Comparison of ENCODE assay signal across 25 cellular contexts in the genomic region with DNA sequence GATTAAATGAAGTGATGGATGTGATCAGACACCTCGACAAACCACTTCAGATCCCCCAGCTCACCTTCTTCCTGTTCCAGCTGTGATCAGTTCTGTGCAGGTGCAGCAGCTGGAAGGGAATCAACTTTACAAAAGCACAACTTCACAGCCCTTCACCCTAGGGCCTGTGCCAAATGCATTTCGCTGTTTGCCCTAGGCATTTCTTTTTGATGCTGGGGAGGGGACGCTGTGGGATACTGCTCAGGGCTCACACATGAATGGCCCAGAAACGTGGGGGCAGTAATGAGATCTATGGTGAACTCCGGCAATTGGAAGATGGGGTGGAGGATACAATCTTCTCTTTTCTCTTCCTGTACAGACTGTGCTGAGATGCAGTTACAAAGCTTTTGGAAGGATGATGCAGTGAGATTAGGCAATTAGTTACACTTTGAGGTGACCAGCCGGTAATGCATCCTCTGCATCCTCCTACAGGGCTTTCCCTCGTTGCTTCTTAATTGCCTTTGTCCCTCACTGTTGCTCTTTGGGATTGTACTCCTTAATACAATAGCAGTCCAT.
"Had no signal": no experiment of that assay in that cellular context is flagged by ENCODE, and none has a peak within 500 bp of the region (broad histone marks: within the 10 kb centered on the region; RNA-seq: fewer than 3 reads in every experiment).

No MANE protein-coding gene starts in this region.

- H3K27ac Mint-ChIP-seq: activated CD8-positive, alpha-beta T cell treated with anti-CD3 and anti-CD28 coated beads, Interleukin-2, amount 10 ng/mL, durations not matched to agents 7 days and 5 days; activated naive CD4-positive, alpha-beta T cell treated with anti-CD3 and anti-CD28 coated beads, Interleukin-2, amount 50 U/mL, for 24 hours; dendritic cell treated with granulocyte-macrophage colony-stimulating factor and Interleukin-4, amounts not matched to agents 40 ng/mL and 50 ng/mL, for 4 days; memory B cell; T-cell; T-helper 2 cell treated with Interferon-gamma antibody and Interleukin-4, amounts not matched to agents 5 μg/mL and 100 μg/mL, for 36 hours had no signal

- H3K4me3 ChIP-seq: adrenal gland, ascending aorta, mucosa of descending colon, sigmoid colon, transverse colon, uterus had no signal

- H3K27ac ChIP-seq: adrenal gland, ascending aorta, brain microvascular endothelial cell, foreskin keratinocyte, sigmoid colon, transverse colon, uterus, WERI-Rb-1 had no signal

- H3K4me1 Mint-ChIP-seq: activated naive CD4-positive, alpha-beta T cell treated with anti-CD3 and anti-CD28 coated beads, Interleukin-2, amount 50 U/mL, for 24 hours; memory B cell; neural crest cell; T-cell had no signal

- ATAC-seq: activated CD8-positive, alpha-beta T cell treated with anti-CD3 and anti-CD28 coated beads, Interleukin-2, amount 10 ng/mL, durations not matched to agents 7 days and 5 days; foreskin keratinocyte; mucosa of descending colon; T-cell had no signal

- H3K9me3 ChIP-seq: adrenal gland, ascending aorta, mucosa of descending colon, sigmoid colon, transverse colon, uterus had no signal

- DNase-seq: activated CD4-positive, alpha-beta T cell treated with anti-CD3 and anti-CD28 coated beads for 1 hour; activated CD4-positive, alpha-beta T cell treated with anti-CD3 and anti-CD28 coated beads, Interleukin-2, amount 50 U/mL, for 1 hour; activated CD8-positive, alpha-beta T cell treated with anti-CD3 and anti-CD28 coated beads, Interleukin-2, amount 10 ng/mL, durations not matched to agents 7 days and 5 days; activated gamma-delta T cell treated with Interleukin-2 at 50 U/mL for 16 hours; adrenal gland; brain microvascular endothelial cell; caudate nucleus; effector CD8-positive, alpha-beta T cell; erythroblast; foreskin keratinocyte; mucosa of descending colon; sigmoid colon; stimulated activated CD4-positive, alpha-beta T cell treated with anti-CD3 and anti-CD28 coated beads, Interleukin-2, amount 100 ng/mL, for 48 hours; stimulated activated CD8-positive, alpha-beta memory T cell treated with anti-CD3 and anti-CD28 coated beads, Interleukin-4, amount 100 ng/mL, for 48 hours; stimulated activated naive CD4-positive, alpha-beta T cell treated with Interleukin-2 at 50 U/mL for 16 hours; T-cell; transverse colon; uterus; WERI-Rb-1 had no signal

- H3K27me3 ChIP-seq: adrenal gland, ascending aorta, brain microvascular endothelial cell, foreskin keratinocyte, sigmoid colon, transverse colon, uterus had no signal

- H3K4me1 ChIP-seq: adrenal gland, ascending aorta, uterus had no signal

- H3K36me3 Mint-ChIP-seq: activated naive CD4-positive, alpha-beta T cell treated with anti-CD3 and anti-CD28 coated beads, Interleukin-2, amount 50 U/mL, for 24 hours; memory B cell; T-cell had no signal

- H3K9me3 Mint-ChIP-seq: activated naive CD4-positive, alpha-beta T cell treated with anti-CD3 and anti-CD28 coated beads, Interleukin-2, amount 50 U/mL, for 24 hours; dendritic cell treated with granulocyte-macrophage colony-stimulating factor and Interleukin-4, amounts not matched to agents 40 ng/mL and 50 ng/mL, for 4 days; memory B cell; neural crest cell; T-helper 2 cell treated with Interferon-gamma antibody and Interleukin-4, amounts not matched to agents 5 μg/mL and 100 μg/mL, for 36 hours had no signal

- H3K4me3 Mint-ChIP-seq: activated CD8-positive, alpha-beta T cell treated with anti-CD3 and anti-CD28 coated beads, Interleukin-2, amount 10 ng/mL, durations not matched to agents 7 days and 5 days; activated naive CD4-positive, alpha-beta T cell treated with anti-CD3 and anti-CD28 coated beads, Interleukin-2, amount 50 U/mL, for 24 hours; dendritic cell treated with granulocyte-macrophage colony-stimulating factor and Interleukin-4, amounts not matched to agents 40 ng/mL and 50 ng/mL, for 4 days; memory B cell; neural crest cell; T-cell; T-helper 2 cell treated with Interferon-gamma antibody and Interleukin-4, amounts not matched to agents 5 μg/mL and 100 μg/mL, for 36 hours had no signal

- H3K27me3 Mint-ChIP-seq: activated naive CD4-positive, alpha-beta T cell treated with anti-CD3 and anti-CD28 coated beads, Interleukin-2, amount 50 U/mL, for 24 hours; T-cell had no signal

- H3K36me3 ChIP-seq: adrenal gland, ascending aorta, brain microvascular endothelial cell, sigmoid colon, transverse colon, uterus, WERI-Rb-1 had no signal
